Comparison of ENCODE assay signal across 12 cellular contexts in the genomic region with DNA sequence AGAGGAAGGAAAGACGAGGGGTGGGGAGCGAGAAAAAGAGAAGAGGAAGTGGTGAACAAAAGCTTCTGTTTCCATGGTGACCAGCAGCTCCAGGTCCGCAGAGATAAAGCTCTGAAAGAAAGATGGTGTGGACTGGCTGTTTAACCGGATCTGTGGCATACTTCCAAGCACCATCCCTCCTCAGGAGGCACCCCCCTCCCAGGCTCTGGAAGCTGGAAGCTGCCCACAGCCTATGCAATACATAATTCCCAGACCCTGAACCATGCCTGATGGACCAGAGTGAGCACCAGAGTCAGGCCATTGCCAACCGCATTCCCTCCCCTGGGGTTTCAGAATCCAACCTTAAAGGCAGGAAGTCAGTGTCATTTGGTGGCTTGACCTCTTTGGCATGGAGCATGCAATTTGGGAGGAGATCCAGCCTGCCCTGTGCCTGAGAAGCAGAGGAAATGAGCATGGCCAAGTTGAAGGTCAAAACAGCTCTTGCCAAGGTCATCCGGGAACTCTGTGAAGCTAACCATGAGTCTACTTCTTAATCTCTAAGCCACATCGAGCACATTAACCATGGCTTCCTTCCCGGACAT. TPM values are rescaled to one million over a fixed set of nuclear protein-coding genes. Genes with fewer than 3 reads are reported as not detected.
DNase-seq lines count a peak whose midpoint lies in the region; ATAC-seq, FAIRE-seq and TF ChIP-seq lines count a peak whose summit lies in the region.
"Had no signal": no experiment of that assay in that cellular context is flagged by ENCODE, and none has a peak within 500 bp of the region (broad histone marks: within the 10 kb centered on the region; RNA-seq: fewer than 3 reads in every experiment).

No MANE protein-coding gene starts in this region.

- intact Hi-C loops in GM12878 (cut with micrococcal nuclease; ENCODE audit: unreplicated experiment): no loop called here

- DNase-seq in EL: peak; percentile 11
- DNase-seq in M059J (ENCODE audit: low read depth): peak; percentile 64
- DNase-seq in GM12878 (ENCODE audit: low read depth, low spot score): no peak
- DNase-seq in mucosa of gallbladder (ENCODE audit: low spot score): peak; percentile 26
- DNase-seq in AG08396 (ENCODE audit: low spot score): no peak
- no peak for DNase-seq in AG08395 (ENCODE audit: low spot score)
- DNase-seq: activated T-cell treated with anti-CD3 and anti-CD28 coated beads, Interleukin-2, amount 50 U/mL, for 4 hours; NCI-H1436 had no signal

- TF ChIP-seq RAD21 in GM12878 (IDR thresholded peaks at IDR 0.05; ENCODE audit: insufficient read depth, low read depth, low read length): no peak

- FAIRE-seq in GM12878 (lab: Jason Lieb, UNC): no peak
- FAIRE-seq: keratinocyte had no signal

- POLR2A ChIA-PET in GM12878 (lab: Charles Lee): no interaction called here

- ATAC-seq in GM12878 (no peak), GM19463 (IDR thresholded peaks at IDR 0.05; ENCODE audit: unreplicated experiment) (no peak), GM19452 (IDR thresholded peaks at IDR 0.05; ENCODE audit: unreplicated experiment) (no peak)
- ATAC-seq: activated T-cell treated with anti-CD3 and anti-CD28 coated beads, Interleukin-2, amount 50 U/mL, for 4 hours; Panc1 had no signal

- H3K27me3 ChIP-seq in GM12878 (replicated peaks in 1 of 2; ENCODE audit: control insufficient read depth in 2 of 2, insufficient read depth in 2 of 2, low read length in 1 of 2): peaks cover 0 to 2% of the 10 kb centered on the region in 2 experiments; a peak in 2 of 4 replicates

- CTCF ChIA-PET in GM12878 (lab: Yijun Ruan, JAX): interaction anchor here (0.8 to 2.0 kb wide), 3 partner anchors 17 to 331 kb away, joined by 4 read pairs; no protein-coding TSS in a partner anchor

- H3K27ac ChIP-seq in GM12878 (ENCODE audit: control insufficient read depth, insufficient read depth): no peak overlapping the region

- 26% methylated on average over 8 of the region's 8 CpGs for WGBS in GM12878 (ENCODE audit: insufficient coverage, insufficient replicate concordance, low lambda C conversion rate, missing lambda C conversion rate)

- TF ChIP-seq EP300 in GM12878 (IDR thresholded peaks at IDR 0.05; ENCODE audit: borderline replicate concordance in 1 of 2, control insufficient read depth in 1 of 2, low read depth in 2 of 2, low read length in 2 of 2): no peak

- H3K79me2 ChIP-seq in GM12878 (ENCODE audit: control insufficient read depth, insufficient read depth, low read length): no peaks in the 10 kb centered on the region

- TF ChIP-seq CTCF in GM12878 (IDR thresholded peaks at IDR 0.05 in 2 of 3, conservative IDR thresholded peaks at IDR 0.05 in 1 of 3; ENCODE audit: control insufficient read depth in 2 of 3, extremely low read depth in 1 of 3, insufficient read depth in 1 of 3, low read depth in 3 of 3, low read length in 3 of 3): no peak

- no peak overlapping the region for H3K4me3 ChIP-seq in GM12878

- SMC1A ChIA-PET in GM12878 (lab: Charles Lee; ENCODE audit: uncharacterized antibody, unreplicated experiment): interaction anchor here (0.7 to 0.8 kb wide), 2 partner anchors 12 to 56 kb away, joined by 3 to 5 read pairs; no protein-coding TSS in a partner anchor

- in situ Hi-C loops in GM12878 (cut with MboI): no loop called here

- no peaks in the 10 kb centered on the region for H4K20me1 ChIP-seq in GM12878 (ENCODE audit: control insufficient read depth, insufficient read depth)

- H3K9me3 ChIP-seq in GM12878 (replicated peaks; ENCODE audit: control insufficient read depth, insufficient read depth, low read length): no peaks in the 10 kb centered on the region; the same call in 2 of the 3 replicates

- no peaks in the 10 kb centered on the region for H3K4me1 ChIP-seq in GM12878 (ENCODE audit: control insufficient read depth, insufficient read depth, low read length)

- RAD21 ChIA-PET in GM12878 (lab: Charles Lee; ENCODE audit: unreplicated experiment): interaction anchor here (1.0 kb wide), 1 partner anchor 119 kb away, joined by 3 read pairs; no protein-coding TSS in a partner anchor

- TF ChIP-seq POLR2A in GM12878 (IDR thresholded peaks at IDR 0.05; ENCODE audit: low read depth, low read length): no peak

- BruUV-seq in GM12878 (replicated peaks; lab: Mats Ljungman, UMichigan): no TSS peak

- H3K36me3 ChIP-seq in GM12878 (ENCODE audit: control insufficient read depth in 2 of 2, insufficient read depth in 2 of 2, low read length in 1 of 2): no peaks in the 10 kb centered on the region

- no peak overlapping the region for H3K9ac ChIP-seq in GM12878 (ENCODE audit: control insufficient read depth, insufficient read depth, low read length)

- no peak overlapping the region for H2AFZ ChIP-seq in GM12878 (ENCODE audit: control insufficient read depth, low read depth, low read length)

- H3K4me2 ChIP-seq in GM12878 (ENCODE audit: control insufficient read depth, insufficient read depth): no peak overlapping the region

TF ChIP-seq in GM12878, 131 proteins besides CTCF, POLR2A, EP300 and RAD21 (continues in another document):
- TF ChIP-seq BMI1 (IDR thresholded peaks at IDR 0.05; ENCODE audit: borderline replicate concordance) (peak; percentile 88), RAD51 (IDR thresholded peaks at IDR 0.05) (no peak), HDAC2 (IDR thresholded peaks at IDR 0.05) (no peak), IKZF1 (conservative IDR thresholded peaks at IDR 0.05) (no peak), MYB (IDR thresholded peaks at IDR 0.05; ENCODE audit: borderline replicate concordance, low read depth, low read length) (no peak), ZNF622 (IDR thresholded peaks at IDR 0.05) (no peak)
- TF ChIP-seq, protein P1, sequence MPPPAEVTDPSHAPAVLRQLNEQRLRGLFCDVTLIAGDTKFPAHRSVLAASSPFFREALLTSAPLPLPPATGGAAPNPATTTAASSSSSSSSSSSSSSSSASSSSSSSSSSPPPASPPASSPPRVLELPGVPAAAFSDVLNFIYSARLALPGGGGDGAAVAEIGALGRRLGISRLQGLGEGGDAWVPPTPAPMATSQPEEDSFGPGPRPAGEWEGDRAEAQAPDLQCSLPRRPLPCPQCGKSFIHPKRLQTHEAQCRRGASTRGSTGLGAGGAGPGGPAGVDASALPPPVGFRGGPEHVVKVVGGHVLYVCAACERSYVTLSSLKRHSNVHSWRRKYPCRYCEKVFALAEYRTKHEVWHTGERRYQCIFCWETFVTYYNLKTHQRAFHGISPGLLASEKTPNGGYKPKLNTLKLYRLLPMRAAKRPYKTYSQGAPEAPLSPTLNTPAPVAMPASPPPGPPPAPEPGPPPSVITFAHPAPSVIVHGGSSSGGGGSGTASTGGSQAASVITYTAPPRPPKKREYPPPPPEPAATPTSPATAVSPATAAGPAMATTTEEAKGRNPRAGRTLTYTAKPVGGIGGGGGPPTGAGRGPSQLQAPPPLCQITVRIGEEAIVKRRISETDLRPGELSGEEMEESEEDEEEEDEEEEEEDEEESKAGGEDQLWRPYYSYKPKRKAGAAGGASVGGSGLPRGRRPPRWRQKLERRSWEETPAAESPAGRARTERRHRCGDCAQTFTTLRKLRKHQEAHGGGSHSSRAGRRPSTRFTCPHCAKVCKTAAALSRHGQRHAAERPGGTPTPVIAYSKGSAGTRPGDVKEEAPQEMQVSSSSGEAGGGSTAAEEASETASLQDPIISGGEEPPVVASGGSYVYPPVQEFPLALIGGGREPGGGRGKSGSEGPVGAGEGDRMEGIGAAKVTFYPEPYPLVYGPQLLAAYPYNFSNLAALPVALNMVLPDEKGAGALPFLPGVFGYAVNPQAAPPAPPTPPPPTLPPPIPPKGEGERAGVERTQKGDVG (CRISPR knock-in tag; IDR thresholded peaks at IDR 0.05): no peak

RNA-seq across cellular contexts. Expression of a gene that starts 22.2 kb away (rescaled TPM):
- total RNA-seq in M059J (2014; rRNA removed; shearing (Covaris generic)): not detected in 2 replicates
- 5.2 and 5.9 TPM in 2 replicates for total RNA-seq in GM12878 (2013; cell fraction: nucleolus; rRNA removed)
- total RNA-seq in GM12878 (2014; rRNA removed): 0.60 and 0.79 TPM in 2 replicates
- 0.49 and 0.51 TPM in 2 replicates for total RNA-seq in GM12878 (2014; rRNA removed; fragmentation: Illumina TruSeq; extraction: Trizol)
- total RNA-seq in GM12878 (2021): 0.58 and 0.67 TPM in 2 replicates
- 0.17 TPM for polyA plus RNA-seq in GM12878 (2011; ENCODE audit: low read depth)
- 1.1 TPM in 2 replicates for polyA plus RNA-seq in GM12878 (2011; rRNA removed)
- polyA plus RNA-seq in GM12878 (2011; cell fraction: cytosol; rRNA removed): 1.2 and 1.4 TPM in 2 replicates
- polyA plus RNA-seq in GM12878 (2011; cell fraction: nucleus; rRNA removed): 2.1 TPM in 2 replicates
- polyA plus RNA-seq in GM12878 (2012): 0.14 and 0.27 TPM in 2 replicates
- polyA plus RNA-seq in GM12878 (2014; fragmentation: Illumina TruSeq; extraction: Trizol): 0.56 and 0.63 TPM in 2 replicates
- under 1 TPM; 0.08 to 0.11 TPM for polyA plus RNA-seq in GM12878 (2014; fragmentation: Nextera tagmentation; extraction: Ambion mirVana)
- polyA plus RNA-seq in GM12878 (2014; rRNA removed): 0.46 and 0.58 TPM in 2 replicates
- polyA plus RNA-seq in GM12878 (2016; fragmentation: Nextera tagmentation; extraction: Ambion mirVana): under 1 TPM; 0.58 to 0.72 TPM
- polyA minus RNA-seq in GM12878 (2011; rRNA and poly(A)+ RNA removed): 0.80 and 1.3 TPM in 2 replicates
- 0.73 and 0.80 TPM in 2 replicates for polyA minus RNA-seq in GM12878 (2011; cell fraction: cytosol; rRNA and poly(A)+ RNA removed)
- polyA minus RNA-seq in GM12878 (2011; cell fraction: nucleus; rRNA and poly(A)+ RNA removed): 0.60 and 1.4 TPM in 2 replicates
- total RNA-seq in mucosa of gallbladder: 7.6 TPM
- total RNA-seq: activated T-cell treated with anti-CD3 and anti-CD28 coated beads, Interleukin-2, amount 50 U/mL, for 4 hours had no signal

Comparison
In these comparisons a context has a peak if more than half of its experiments do, and no peak if none do; other contexts are left out.
1. DNase-seq: peak in EL (single experiment), M059J (single experiment) and mucosa of gallbladder (single experiment); none in GM12878 (single experiment), AG08396 (single experiment) and AG08395 (single experiment).